Comparison of ENCODE assay signal across 21 cellular contexts in the genomic region with DNA sequence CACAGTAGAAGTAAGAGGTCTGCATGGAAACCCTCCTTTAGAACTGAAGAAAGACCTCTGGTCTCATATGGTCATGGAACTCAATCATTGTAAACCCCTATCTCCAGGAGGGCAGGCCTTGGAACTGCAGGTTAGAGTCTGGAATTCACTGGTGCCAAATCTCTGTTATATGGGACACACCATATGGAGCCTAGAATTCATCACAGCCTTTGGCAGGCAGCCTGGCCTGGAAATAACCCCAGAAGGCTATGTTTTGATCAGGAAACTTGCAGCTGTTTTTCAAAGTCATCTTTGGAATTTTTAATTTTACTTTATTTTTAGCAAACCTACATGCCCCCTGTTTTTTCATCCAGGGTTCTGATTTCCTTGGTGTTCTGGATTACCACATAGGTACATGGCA.
DNase-seq lines count a peak whose midpoint lies in the region; ATAC-seq and TF ChIP-seq lines count a peak whose summit lies in the region.
"Had no signal": no experiment of that assay in that cellular context is flagged by ENCODE, and none has a peak within 500 bp of the region (broad histone marks: within the 10 kb centered on the region; RNA-seq: fewer than 3 reads in every experiment).

No MANE protein-coding gene starts in this region.

- no peak overlapping the region for H2AFZ ChIP-seq in smooth muscle cell (ENCODE audit: low read depth)
- H2AFZ ChIP-seq: hepatocyte had no signal

- H3K27me3 Mint-ChIP-seq in WTC11 (ENCODE audit: low read depth), result peaks cover 3% of the 10 kb centered on the region; the same call in 1 of the 2 replicates
- H3K27me3 Mint-ChIP-seq: activated CD4-positive, alpha-beta memory T cell treated with anti-CD3 and anti-CD28 coated beads for 36 hours; activated naive CD4-positive, alpha-beta T cell treated with anti-CD3 and anti-CD28 coated beads, Interleukin-2, amount 50 U/mL, for 24 hours had no signal

- H3K27ac ChIP-seq in AG04450 (ENCODE audit: low read depth, low read length), result peak overlapping the region; percentile 41
- no peak overlapping the region for H3K27ac ChIP-seq in smooth muscle cell (ENCODE audit: low read depth)
- H3K27ac ChIP-seq: esophagus muscularis mucosa, hepatocyte, upper lobe of left lung, WERI-Rb-1 had no signal

- CTCF ChIA-PET in AG04450 (lab: Charles Lee), result interaction anchor here (0.7 kb wide), 2 partner anchors 111 to 1320 kb away, joined by 3 to 4 read pairs; no protein-coding TSS in a partner anchor
- CTCF ChIA-PET in WTC11 (lab: Charles Lee), result no interaction called here

- POLR2A ChIA-PET in AG04450 (lab: Yijun Ruan, JAX) (interaction anchor here (0.6 kb wide), 1 partner anchor 339 kb away, joined by 3 read pairs; no protein-coding TSS in a partner anchor), WTC11 (lab: Charles Lee) (no interaction called here)

- H3K4me2 ChIP-seq in smooth muscle cell, result no peak overlapping the region
- H3K4me2 ChIP-seq: hepatocyte had no signal

- H3K9me3 ChIP-seq in AG04450 (ENCODE audit: control insufficient read depth, insufficient read depth, low read length), result no peaks in the 10 kb centered on the region; the same call in 1 of the 2 replicates
- no peaks in the 10 kb centered on the region for H3K9me3 ChIP-seq in smooth muscle cell (replicated peaks; ENCODE audit: low read depth)

- ATAC-seq in GM18907 (IDR thresholded peaks at IDR 0.05; ENCODE audit: unreplicated experiment), result no peak
- ATAC-seq in WTC11, result no peak
- ATAC-seq: activated T-cell treated with anti-CD3 and anti-CD28 coated beads, Interleukin-2, amount 50 U/mL, for 4 hours; HCT116 had no signal

- H3K27me3 ChIP-seq in AG04450 (ENCODE audit: control insufficient read depth, insufficient read depth, low read length), result no peaks in the 10 kb centered on the region
- no peaks in the 10 kb centered on the region for H3K27me3 ChIP-seq in smooth muscle cell (ENCODE audit: low read depth)
- H3K27me3 ChIP-seq: esophagus muscularis mucosa, hepatocyte, upper lobe of left lung had no signal

- no peak overlapping the region for H3K27ac Mint-ChIP-seq in WTC11
- H3K27ac Mint-ChIP-seq: activated CD4-positive, alpha-beta memory T cell treated with anti-CD3 and anti-CD28 coated beads for 36 hours; activated naive CD4-positive, alpha-beta T cell treated with anti-CD3 and anti-CD28 coated beads, Interleukin-2, amount 50 U/mL, for 24 hours had no signal

- H3K4me3 ChIP-seq in AG04450 (ENCODE audit: low read depth, low read length) (no peak overlapping the region), choroid plexus epithelial cell (ENCODE audit: low read depth, low read length) (no peak overlapping the region), smooth muscle cell (no peak overlapping the region)
- H3K4me3 ChIP-seq: esophagus muscularis mucosa, hepatocyte, upper lobe of left lung had no signal

- peaks cover 12% of the 10 kb centered on the region for H3K4me1 Mint-ChIP-seq in WTC11
- H3K4me1 Mint-ChIP-seq: activated naive CD4-positive, alpha-beta T cell treated with anti-CD3 and anti-CD28 coated beads, Interleukin-2, amount 50 U/mL, for 24 hours had no signal

- DNase-seq in AG04450 (ENCODE audit: low read depth, low spot score) (peak; percentile 32), GM04503 (ENCODE audit: low read depth) (peak; percentile 27), choroid plexus epithelial cell (ENCODE audit: low read depth) (peak; percentile 61), iris pigment epithelial cell (ENCODE audit: low read depth) (peak; percentile 30), WTC11 (ENCODE audit: low spot score) (no peak), smooth muscle cell (lab: John Stamatoyannopoulos, UW; ENCODE audit: unreplicated experiment) (no peak)
- DNase-seq in activated T-cell treated with anti-CD3 and anti-CD28 coated beads, Interleukin-2, amount 50 U/mL, for 1 hour, result no peak
- DNase-seq: activated CD4-positive, alpha-beta memory T cell treated with anti-CD3 and anti-CD28 coated beads for 36 hours; activated T-cell treated with anti-CD3 and anti-CD28 coated beads, Interleukin-2, amount 50 U/mL, for 4 hours; NCI-H1105; NCI-H748 treated with DMSO at 0.1 percent for 48 hours; SIG-M5; stimulated activated naive CD4-positive, alpha-beta T cell; upper lobe of left lung; WERI-Rb-1 had no signal

- H3F3A ChIP-seq in smooth muscle cell (ENCODE audit: low read depth), result no peaks in the 10 kb centered on the region

- no peaks in the 10 kb centered on the region for H3K36me3 Mint-ChIP-seq in WTC11
- H3K36me3 Mint-ChIP-seq: activated CD4-positive, alpha-beta memory T cell treated with anti-CD3 and anti-CD28 coated beads for 36 hours; activated naive CD4-positive, alpha-beta T cell treated with anti-CD3 and anti-CD28 coated beads, Interleukin-2, amount 50 U/mL, for 24 hours had no signal

- no peaks in the 10 kb centered on the region for H4K20me1 ChIP-seq in smooth muscle cell (ENCODE audit: low read depth)

- TF ChIP-seq CTCF in AG04450 (IDR thresholded peaks at IDR 0.05; ENCODE audit: low read depth, low read length), result no peak
- TF ChIP-seq CTCF in choroid plexus epithelial cell (conservative IDR thresholded peaks at IDR 0.05; ENCODE audit: low read depth, low read length), result no peak
- TF ChIP-seq CTCF in WTC11 (IDR thresholded peaks at IDR 0.05), result no peak
- no peak for TF ChIP-seq CTCF in smooth muscle cell (IDR thresholded peaks at IDR 0.05; ENCODE audit: borderline replicate concordance, insufficient read depth, poor library complexity, severe bottlenecking)

- no peaks in the 10 kb centered on the region for H3K79me2 ChIP-seq in smooth muscle cell (ENCODE audit: low read depth)
- H3K79me2 ChIP-seq: hepatocyte had no signal

- no peaks in the 10 kb centered on the region for H3K4me1 ChIP-seq in smooth muscle cell (ENCODE audit: low read depth)
- H3K4me1 ChIP-seq: upper lobe of left lung had no signal

- H3K36me3 ChIP-seq in smooth muscle cell (ENCODE audit: low read depth), result no peaks in the 10 kb centered on the region
- H3K36me3 ChIP-seq: esophagus muscularis mucosa, upper lobe of left lung, WERI-Rb-1 had no signal

- H3K9me3 Mint-ChIP-seq in WTC11, result peaks cover 24% of the 10 kb centered on the region

- H3K9ac ChIP-seq in smooth muscle cell (ENCODE audit: low read depth), result no peak overlapping the region

- H3K4me3 Mint-ChIP-seq in WTC11, result no peak overlapping the region
- H3K4me3 Mint-ChIP-seq: activated CD4-positive, alpha-beta memory T cell treated with anti-CD3 and anti-CD28 coated beads for 36 hours; activated naive CD4-positive, alpha-beta T cell treated with anti-CD3 and anti-CD28 coated beads, Interleukin-2, amount 50 U/mL, for 24 hours; activated T-cell treated with anti-CD3 and anti-CD28 coated beads, Interleukin-2, amount 50 U/mL, for 4 hours; neural crest cell had no signal

TF ChIP-seq in WTC11, 78 proteins besides CTCF, POLR2A, EP300 and RAD21 (continues in another document):
- TF ChIP-seq GTF2I (CRISPR knock-in tag; conservative IDR thresholded peaks at IDR 0.05), result no peak
- TF ChIP-seq, protein P1, sequence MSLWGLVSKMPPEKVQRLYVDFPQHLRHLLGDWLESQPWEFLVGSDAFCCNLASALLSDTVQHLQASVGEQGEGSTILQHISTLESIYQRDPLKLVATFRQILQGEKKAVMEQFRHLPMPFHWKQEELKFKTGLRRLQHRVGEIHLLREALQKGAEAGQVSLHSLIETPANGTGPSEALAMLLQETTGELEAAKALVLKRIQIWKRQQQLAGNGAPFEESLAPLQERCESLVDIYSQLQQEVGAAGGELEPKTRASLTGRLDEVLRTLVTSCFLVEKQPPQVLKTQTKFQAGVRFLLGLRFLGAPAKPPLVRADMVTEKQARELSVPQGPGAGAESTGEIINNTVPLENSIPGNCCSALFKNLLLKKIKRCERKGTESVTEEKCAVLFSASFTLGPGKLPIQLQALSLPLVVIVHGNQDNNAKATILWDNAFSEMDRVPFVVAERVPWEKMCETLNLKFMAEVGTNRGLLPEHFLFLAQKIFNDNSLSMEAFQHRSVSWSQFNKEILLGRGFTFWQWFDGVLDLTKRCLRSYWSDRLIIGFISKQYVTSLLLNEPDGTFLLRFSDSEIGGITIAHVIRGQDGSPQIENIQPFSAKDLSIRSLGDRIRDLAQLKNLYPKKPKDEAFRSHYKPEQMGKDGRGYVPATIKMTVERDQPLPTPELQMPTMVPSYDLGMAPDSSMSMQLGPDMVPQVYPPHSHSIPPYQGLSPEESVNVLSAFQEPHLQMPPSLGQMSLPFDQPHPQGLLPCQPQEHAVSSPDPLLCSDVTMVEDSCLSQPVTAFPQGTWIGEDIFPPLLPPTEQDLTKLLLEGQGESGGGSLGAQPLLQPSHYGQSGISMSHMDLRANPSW (CRISPR knock-in tag; conservative IDR thresholded peaks at IDR 0.05; ENCODE audit: low read depth), result no peak
- TF ChIP-seq JAZF1 (CRISPR knock-in tag; IDR thresholded peaks at IDR 0.05), result no peak
- TF ChIP-seq, protein P2, sequence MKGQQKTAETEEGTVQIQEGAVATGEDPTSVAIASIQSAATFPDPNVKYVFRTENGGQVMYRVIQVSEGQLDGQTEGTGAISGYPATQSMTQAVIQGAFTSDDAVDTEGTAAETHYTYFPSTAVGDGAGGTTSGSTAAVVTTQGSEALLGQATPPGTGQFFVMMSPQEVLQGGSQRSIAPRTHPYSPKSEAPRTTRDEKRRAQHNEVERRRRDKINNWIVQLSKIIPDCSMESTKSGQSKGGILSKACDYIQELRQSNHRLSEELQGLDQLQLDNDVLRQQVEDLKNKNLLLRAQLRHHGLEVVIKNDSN (CRISPR knock-in tag; IDR thresholded peaks at IDR 0.05), result no peak
- no peak for TF ChIP-seq PREB (CRISPR knock-in tag; IDR thresholded peaks at IDR 0.05; ENCODE audit: borderline replicate concordance)
- no peak for TF ChIP-seq CREB1 (CRISPR knock-in tag; IDR thresholded peaks at IDR 0.05)
- TF ChIP-seq FOXJ3 (CRISPR knock-in tag; IDR thresholded peaks at IDR 0.05; ENCODE audit: borderline replicate concordance), result no peak
- no peak for TF ChIP-seq CBFB (CRISPR knock-in tag; IDR thresholded peaks at IDR 0.05; ENCODE audit: low read depth)

Comparison
In these comparisons a context has a peak if more than half of its experiments do, and no peak if none do; other contexts are left out.
1. DNase-seq: peak in AG04450 (single experiment), GM04503 (single experiment), choroid plexus epithelial cell (single experiment) and iris pigment epithelial cell (single experiment); none in WTC11 (single experiment), activated T-cell treated with anti-CD3 and anti-CD28 coated beads, Interleukin-2, amount 50 U/mL, for 1 hour (single experiment) and smooth muscle cell (single experiment).